ENCODE assay signal across 8 cellular contexts in the genomic region with DNA sequence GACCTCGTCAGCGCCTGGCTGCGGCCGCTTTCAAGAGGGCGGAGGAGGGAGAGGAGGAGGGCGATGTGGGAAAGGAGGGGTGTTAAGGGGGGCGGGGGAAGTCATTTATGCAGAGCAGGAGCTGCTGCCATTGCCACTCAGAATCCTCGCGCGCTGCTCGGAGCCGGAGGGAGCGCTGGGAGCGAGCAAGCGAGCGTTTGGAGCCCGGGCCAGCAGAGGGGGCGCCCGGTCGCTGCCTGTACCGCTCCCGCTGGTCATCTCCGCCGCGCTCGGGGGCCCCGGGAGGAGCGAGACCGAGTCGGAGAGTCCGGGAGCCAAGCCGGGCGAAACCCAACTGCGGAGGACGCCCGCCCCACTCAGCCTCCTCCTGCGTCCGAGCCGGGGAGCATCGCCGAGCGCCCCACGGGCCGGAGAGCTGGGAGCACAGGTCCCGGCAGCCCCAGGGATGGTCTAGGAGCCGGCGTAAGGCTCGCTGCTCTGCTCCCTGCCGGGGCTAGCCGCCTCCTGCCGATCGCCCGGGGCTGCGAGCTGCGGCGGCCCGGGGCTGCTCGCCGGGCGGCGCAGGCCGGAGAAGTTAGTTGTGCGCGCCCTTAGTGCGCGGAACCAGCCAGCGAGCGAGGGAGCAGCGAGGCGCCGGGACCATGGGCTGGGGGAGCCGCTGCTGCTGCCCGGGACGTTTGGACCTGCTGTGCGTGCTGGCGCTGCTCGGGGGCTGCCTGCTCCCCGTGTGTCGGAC. TPM values are rescaled to one million over a fixed set of nuclear protein-coding genes. Genes with fewer than 3 reads are reported as not detected.
A peak's percentile ranks its signal among the peaks of the same experiment; 100 is the strongest.
DNase-seq lines count a peak whose midpoint lies in the region; ATAC-seq, FAIRE-seq and TF ChIP-seq lines count a peak whose summit lies in the region.

Gene PCSK5 (plus strand): TSS at position 133 of the 736 bp plus-strand sequence. CDS start 509 bp downstream, at position 642.

- H3K36me3 ChIP-seq in GM12878 (ENCODE audit: control insufficient read depth in 2 of 2, insufficient read depth in 2 of 2, low read length in 1 of 2) (no peaks in the 10 kb centered on the region), hepatocyte (replicated peaks; ENCODE audit: insufficient read depth, low read depth) (no peaks in the 10 kb centered on the region), uterus (no peaks in the 10 kb centered on the region)

- SMC1A ChIA-PET in GM12878 (lab: Charles Lee; ENCODE audit: uncharacterized antibody, unreplicated experiment) = interaction anchor here (1.3 kb wide), 1 partner anchor 9 kb away, joined by 3 read pairs; no protein-coding TSS in a partner anchor

- no peaks in the 10 kb centered on the region for H4K20me1 ChIP-seq in GM12878 (ENCODE audit: control insufficient read depth, insufficient read depth)
- peaks cover 17% of the 10 kb centered on the region for H4K20me1 ChIP-seq in hepatocyte (ENCODE audit: insufficient read depth, poor library complexity, severe bottlenecking)

- in situ Hi-C loops in GM12878 (cut with MboI) = no loop called here

- peak within 1 kb of the TSS; percentile 68 for H3K4me2 ChIP-seq in GM12878 (ENCODE audit: control insufficient read depth, insufficient read depth)
- peak within 1 kb of the TSS; percentile 81 for H3K4me2 ChIP-seq in hepatocyte

- CTCF ChIA-PET in GM12878 (lab: Yijun Ruan, JAX) = no interaction called here

- H3K9ac ChIP-seq in GM12878 (ENCODE audit: control insufficient read depth, insufficient read depth, low read length) = no peak within 1 kb of the TSS

- POLR2A ChIA-PET in GM12878 (lab: Charles Lee) = no interaction called here

- H3K27ac ChIP-seq in GM12878 (ENCODE audit: control insufficient read depth, insufficient read depth) = no peak within 1 kb of the TSS
- H3K27ac ChIP-seq in hepatocyte = peak within 1 kb of the TSS; percentile 91
- peak within 1 kb of the TSS; percentile 89 to 92 for H3K27ac ChIP-seq in uterus

- no peak for TF ChIP-seq CTCF in GM12878 (IDR thresholded peaks at IDR 0.05 in 2 of 3, conservative IDR thresholded peaks at IDR 0.05 in 1 of 3; ENCODE audit: control insufficient read depth in 2 of 3, extremely low read depth in 1 of 3, insufficient read depth in 1 of 3, low read depth in 3 of 3, low read length in 3 of 3)
- TF ChIP-seq CTCF in hepatocyte (IDR thresholded peaks at IDR 0.05; ENCODE audit: poor library complexity) = peak; percentile 44
- peak; percentile 27 to 40 (median 31) for TF ChIP-seq CTCF in uterus (IDR thresholded peaks at IDR 0.05)

- no TSS peak for BruUV-seq in GM12878 (replicated peaks; lab: Mats Ljungman, UMichigan)

- TF ChIP-seq EP300 in GM12878 (IDR thresholded peaks at IDR 0.05; ENCODE audit: borderline replicate concordance in 1 of 2, control insufficient read depth in 1 of 2, low read depth in 2 of 2, low read length in 2 of 2) = no peak

- no peak for TF ChIP-seq RAD21 in GM12878 (IDR thresholded peaks at IDR 0.05; ENCODE audit: insufficient read depth, low read depth, low read length)

- peak; percentile 80 for ATAC-seq in HG02571 (IDR thresholded peaks at IDR 0.05; ENCODE audit: unreplicated experiment)
- ATAC-seq in GM12878 = peak; percentile 81

- no peaks in the 10 kb centered on the region for H3K9me3 ChIP-seq in GM12878 (replicated peaks; ENCODE audit: control insufficient read depth, insufficient read depth, low read length)
- no peaks in the 10 kb centered on the region for H3K9me3 ChIP-seq in hepatocyte (ENCODE audit: low read depth)
- H3K9me3 ChIP-seq in uterus = no peaks in the 10 kb centered on the region

- H3K9me2 ChIP-seq in hepatocyte (replicated peaks; ENCODE audit: insufficient read depth) = no peaks in the 10 kb centered on the region

- intact Hi-C loops in GM12878 (cut with micrococcal nuclease; ENCODE audit: unreplicated experiment) (no loop called here), uterus (cut with DNase I; ENCODE audit: low total_unique reads) (no loop called here)

- TF ChIP-seq POLR2A in GM12878 (IDR thresholded peaks at IDR 0.05; ENCODE audit: low read depth, low read length) = no peak
- peak; percentile 81 to 93 for TF ChIP-seq POLR2A in uterus (IDR thresholded peaks at IDR 0.05)

- H2AFZ ChIP-seq in GM12878 (ENCODE audit: control insufficient read depth, low read depth, low read length) (no peak within 1 kb of the TSS; the same call in 1 of the 2 replicates), hepatocyte (peak within 1 kb of the TSS; percentile 81)

- RAD21 ChIA-PET in GM12878 (lab: Charles Lee; ENCODE audit: unreplicated experiment) = no interaction called here

- no peak for FAIRE-seq in GM12878 (lab: Jason Lieb, UNC)

- no peak within 1 kb of the TSS for H3K4me3 ChIP-seq in GM12878
- H3K4me3 ChIP-seq in hepatocyte = peak within 1 kb of the TSS; percentile 90
- peak within 1 kb of the TSS; percentile 67 to 93 for H3K4me3 ChIP-seq in uterus

- H3K4me1 ChIP-seq in GM12878 (ENCODE audit: control insufficient read depth, insufficient read depth, low read length) (no peaks in the 10 kb centered on the region), hepatocyte (ENCODE audit: insufficient read depth) (peaks cover 6% of the 10 kb centered on the region), uterus (no peaks in the 10 kb centered on the region)

- no peaks in the 10 kb centered on the region for H3K79me2 ChIP-seq in GM12878 (ENCODE audit: control insufficient read depth, insufficient read depth, low read length)
- peaks cover 54% of the 10 kb centered on the region for H3K79me2 ChIP-seq in hepatocyte

- DNase-seq in EL (peak; percentile 80), NCI-H1105 (lab: John Stamatoyannopoulos, UW) (peak; percentile 91), T1000 (lab: John Stamatoyannopoulos, UW) (peak; percentile 75), GM12878 (ENCODE audit: low read depth, low spot score) (no peak), hepatocyte (ENCODE audit: low spot score) (peak; percentile 97), renal cortical epithelial cell (ENCODE audit: low read depth) (peak; percentile 88), uterus (peak; percentile 91 to 94)

- 16% methylated on average over 64 of the region's 79 CpGs for WGBS in GM12878 (ENCODE audit: insufficient coverage, insufficient replicate concordance, low lambda C conversion rate, missing lambda C conversion rate)
- WGBS in hepatocyte (ENCODE audit: low lambda C conversion rate, missing lambda C conversion rate) = 2% methylated on average over 50 of the region's 79 CpGs

- H3K27me3 ChIP-seq in GM12878 (replicated peaks in 1 of 2; ENCODE audit: control insufficient read depth in 2 of 2, insufficient read depth in 2 of 2, low read length in 1 of 2) (peaks cover 0 to 13% of the 10 kb centered on the region in 2 experiments), hepatocyte (no peaks in the 10 kb centered on the region), uterus (no peaks in the 10 kb centered on the region)

TF ChIP-seq in GM12878, 131 proteins besides CTCF, POLR2A, EP300 and RAD21:
- TF ChIP-seq EGR1 (IDR thresholded peaks at IDR 0.05; ENCODE audit: borderline replicate concordance in 1 of 2, low read depth in 2 of 2, low read length in 2 of 2) (peak in 1 of 2 experiments; percentile 43; a peak in 1 of 3 replicates), MAX (IDR thresholded peaks at IDR 0.05; ENCODE audit: low read depth, low read length) (no peak), SUZ12 (IDR thresholded peaks at IDR 0.05; ENCODE audit: unreplicated experiment) (peak; percentile 2)
TF ChIP-seq in GM12878: peak in this region for 2.

RNA-seq across cellular contexts. Expression of gene PCSK5, which starts in this region (rescaled TPM):
- not detected in 2 replicates for total RNA-seq in GM12878 (2013; cell fraction: nucleolus; rRNA removed)
- total RNA-seq in GM12878 (2014; rRNA removed) (0.06 TPM in 1 of 2 replicates, not detected in the other), GM12878 (2014; rRNA removed; fragmentation: Illumina TruSeq; extraction: Trizol) (0.04 TPM in 1 of 2 replicates, not detected in the other), GM12878 (2021) (0.11 and 0.13 TPM in 2 replicates), hepatocyte (67.5 and 71.7 TPM in 2 replicates), renal cortical epithelial cell (28.8 and 57.4 TPM in 2 replicates), uterus (10 to 100 TPM in 2 of 4 donors, 1 to 10 TPM in 2; 6.5 to 24.3 (median 12.4) TPM)
- polyA plus RNA-seq in GM12878 (2011; ENCODE audit: low read depth) = not detected
- polyA plus RNA-seq in GM12878 (2011; rRNA removed) (0.04 TPM in 1 of 2 replicates, not detected in the other), GM12878 (2014; fragmentation: Illumina TruSeq; extraction: Trizol) (0.01 TPM in 1 of 2 replicates, not detected in the other), GM12878 (2014; fragmentation: Nextera tagmentation; extraction: Ambion mirVana) (under 1 TPM in 1 of 2 experiments, not detected in 1; 0.04 TPM), GM12878 (2014; rRNA removed) (0.04 TPM in 1 of 2 replicates, not detected in the other), GM12878 (2016; fragmentation: Nextera tagmentation; extraction: Ambion mirVana) (under 1 TPM in 1 of 2 experiments, not detected in 1; 0.12 TPM), hepatocyte (59.1 and 61.0 TPM in 2 replicates)
- 0.02 TPM in 1 of 2 replicates, not detected in the other for polyA plus RNA-seq in GM12878 (2011; cell fraction: cytosol; rRNA removed)
- not detected in 2 replicates for polyA plus RNA-seq in GM12878 (2011; cell fraction: nucleus; rRNA removed)
- not detected in 2 replicates for polyA plus RNA-seq in GM12878 (2012)
- polyA minus RNA-seq in GM12878 (2011; rRNA and poly(A)+ RNA removed) = not detected in 2 replicates
- polyA minus RNA-seq in GM12878 (2011; cell fraction: cytosol; rRNA and poly(A)+ RNA removed) = not detected in 2 replicates
- polyA minus RNA-seq in GM12878 (2011; cell fraction: nucleus; rRNA and poly(A)+ RNA removed) = not detected in 2 replicates

Comparison
In these comparisons a context has a peak if more than half of its experiments do, and no peak if none do; other contexts are left out.
1. RNA of gene PCSK5 (total RNA-seq): 67.5 to 71.7 TPM in hepatocyte, 28.8 to 57.4 TPM in renal cortical epithelial cell and 6.5 to 24.3 TPM in uterus; 0.04 to 0.13 TPM in GM12878; every median in the first group is over 4 times any median in the second.
2. RNA of gene PCSK5 (polyA plus RNA-seq): 59.1 to 61.0 TPM in hepatocyte; 0.01 to 0.12 TPM in GM12878; every median in the first group is over 10 times any median in the second.
3. Peak in ATAC-seq and H3K4me2 ChIP-seq in GM12878; RNA of the gene not detected or under 1 TPM.
4. CTCF ChIP-seq: peak in hepatocyte (single experiment) and uterus (4 of 4); none in GM12878 (0 of 3).